Comparison of ENCODE assay signal across 14 cellular contexts in the genomic region with DNA sequence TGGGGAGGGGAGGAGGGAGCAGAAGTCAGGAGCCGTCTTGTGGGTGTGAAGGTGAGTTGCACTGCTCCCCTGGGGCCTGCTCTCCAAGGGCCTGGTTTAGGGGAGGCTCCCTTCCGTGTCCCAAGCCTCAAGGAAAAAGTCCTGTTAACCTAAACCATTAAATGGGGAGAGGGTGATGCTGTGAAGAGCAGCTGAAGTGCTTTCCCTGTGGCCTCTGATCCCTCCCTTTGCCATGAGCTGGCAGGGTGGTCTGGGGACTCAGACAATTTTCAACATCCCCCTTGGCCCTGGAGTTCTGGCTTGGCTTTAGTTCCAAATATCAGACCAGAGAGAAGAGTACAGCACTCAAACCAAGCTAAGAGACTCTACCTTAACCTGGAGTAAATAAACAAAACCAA. TPM values are rescaled to one million over a fixed set of nuclear protein-coding genes. Genes with fewer than 3 reads are reported as not detected.
DNase-seq lines count a peak whose midpoint lies in the region; ATAC-seq and TF ChIP-seq lines count a peak whose summit lies in the region.
"Had no signal": no experiment of that assay in that cellular context is flagged by ENCODE, and none has a peak within 500 bp of the region (broad histone marks: within the 10 kb centered on the region; RNA-seq: fewer than 3 reads in every experiment).

No MANE protein-coding gene starts in this region.

- no peak overlapping the region for H3K4me2 ChIP-seq in IMR-90 (ENCODE audit: low read depth, low read length)
- peak overlapping the region; percentile 95 for H3K4me2 ChIP-seq in neuronal stem cell (ENCODE audit: insufficient read depth, low read length, poor library complexity, severe bottlenecking)

- no peak overlapping the region for H3K27ac Mint-ChIP-seq in CD8-positive, alpha-beta T cell
- no peak overlapping the region for H3K27ac Mint-ChIP-seq in endodermal cell

- CTCF ChIA-PET in CD8-positive, alpha-beta T cell (lab: Charles Lee): interaction anchor here (3.4 kb wide), 1 partner anchor 27 kb away, joined by 17 read pairs; no protein-coding TSS in a partner anchor
- CTCF ChIA-PET in IMR-90 (lab: Yijun Ruan, JAX): interaction anchor here (0.6 kb wide), 1 partner anchor 25 kb away, joined by 4 read pairs; no protein-coding TSS in a partner anchor

- no peaks in the 10 kb centered on the region for H3K9me3 ChIP-seq in CD8-positive, alpha-beta T cell (ENCODE audit: low read length)
- H3K9me3 ChIP-seq in IMR-90 (ENCODE audit: control insufficient read depth, insufficient read depth, low read length) (peaks cover 6% of the 10 kb centered on the region), endodermal cell (ENCODE audit: control insufficient read depth, low read length) (no peaks in the 10 kb centered on the region), neuronal stem cell (replicated peaks in 1 of 2; ENCODE audit: control insufficient read depth in 2 of 2, insufficient read depth in 1 of 2, low read depth in 1 of 2, low read length in 2 of 2) (peaks cover 0 to 6% of the 10 kb centered on the region in 2 donors)
- H3K9me3 ChIP-seq: adrenal gland, suprapubic skin had no signal

- no peak overlapping the region for H3K9ac ChIP-seq in IMR-90 (ENCODE audit: low read depth, low read length)
- H3K9ac ChIP-seq in endodermal cell (ENCODE audit: extremely low read depth, low read length, poor library complexity, severe bottlenecking): no peak overlapping the region
- no peak overlapping the region for H3K9ac ChIP-seq in neuronal stem cell (ENCODE audit: low read depth, low read length, poor library complexity)

- no peak overlapping the region for H3K4ac ChIP-seq in IMR-90 (ENCODE audit: low read depth, low read length)
- H3K4ac ChIP-seq in neuronal stem cell (ENCODE audit: low read length): no peak overlapping the region

- dilution Hi-C loops in IMR-90 (cut with HindIII; ENCODE audit: low sequenced_read_pairs, unreplicated experiment): no loop called here

- no CpG with 5 or more reads among the region's 2 CpGs for WGBS in IMR-90 (ENCODE audit: extremely low coverage in 2 of 2, insufficient read length in 1 of 2), 2 experiments
- 80 to 88% methylated on average over 1 to 2 of the region's 2 CpGs for WGBS in endodermal cell (ENCODE audit: insufficient coverage in 1 of 2, insufficient read length in 1 of 2), 2 experiments
- no CpG with 5 or more reads among the region's 2 CpGs for WGBS in neuronal stem cell (ENCODE audit: extremely low coverage in 2 of 2, insufficient read length in 2 of 2, insufficient replicate concordance in 1 of 2), 2 donors

- intact Hi-C loops in CD8-positive, alpha-beta T cell (cut with DNase I, micrococcal nuclease): loop anchor here in 1 of 2 experiments (5.0 kb wide), 1 partner anchor 127 kb away; a partner anchor contains a TSS
- intact Hi-C loops in IMR-90 (cut with micrococcal nuclease): no loop called here

- H3K4me3 ChIP-seq in CD8-positive, alpha-beta T cell (ENCODE audit: low read depth, low read length): peak overlapping the region; percentile 47
- H3K4me3 ChIP-seq in IMR-90 (ENCODE audit: insufficient read depth, low read depth, low read length) (no peak overlapping the region), endodermal cell (ENCODE audit: low read length) (peak overlapping the region; percentile 61), neuronal stem cell (ENCODE audit: low read length in 2 of 2) (no peak overlapping the region), H7 (ENCODE audit: insufficient read depth, low read depth, low read length) (no peak overlapping the region; the same call in 1 of the 2 replicates)

- H4K20me1 ChIP-seq in IMR-90 (ENCODE audit: insufficient read depth, low read length): no peaks in the 10 kb centered on the region

- TF ChIP-seq CTCF in CD8-positive, alpha-beta T cell (IDR thresholded peaks at IDR 0.05): no peak
- no peak for TF ChIP-seq CTCF in IMR-90 (conservative IDR thresholded peaks at IDR 0.05; ENCODE audit: low read depth, low read length)
- no peak for TF ChIP-seq CTCF in endodermal cell (conservative IDR thresholded peaks at IDR 0.05)

- no peak overlapping the region for H2AFZ ChIP-seq in IMR-90 (replicated peaks; ENCODE audit: low read length, poor library complexity)
- no peak overlapping the region for H2AFZ ChIP-seq in neuronal stem cell (ENCODE audit: low read length)

- no peaks in the 10 kb centered on the region for H3K36me3 ChIP-seq in CD8-positive, alpha-beta T cell (ENCODE audit: insufficient read depth, low read length)
- H3K36me3 ChIP-seq in IMR-90 (ENCODE audit: control insufficient read depth, insufficient read depth, low read length) (no peaks in the 10 kb centered on the region), endodermal cell (ENCODE audit: control insufficient read depth, insufficient read depth, low read length) (no peaks in the 10 kb centered on the region), neuronal stem cell (replicated peaks in 1 of 2; ENCODE audit: control insufficient read depth in 2 of 2, insufficient read depth in 2 of 2, low read length in 2 of 2) (no peaks in the 10 kb centered on the region), H7 (replicated peaks; ENCODE audit: control insufficient read depth, insufficient read depth, low read length) (no peaks in the 10 kb centered on the region)
- H3K36me3 ChIP-seq: adrenal gland, suprapubic skin had no signal

- POLR2A ChIA-PET in CD8-positive, alpha-beta T cell (lab: Charles Lee): interaction anchor here (1.0 kb wide), 1 partner anchor 21 kb away, joined by 3 read pairs; no protein-coding TSS in a partner anchor
- POLR2A ChIA-PET in IMR-90 (lab: Charles Lee; ENCODE audit: unreplicated experiment): no interaction called here

- peaks cover 21% of the 10 kb centered on the region for H3K4me1 Mint-ChIP-seq in CD8-positive, alpha-beta T cell (ENCODE audit: low read depth)
- peaks cover 21% of the 10 kb centered on the region for H3K4me1 Mint-ChIP-seq in endodermal cell

- no peak overlapping the region for H3K27ac ChIP-seq in CD8-positive, alpha-beta T cell (ENCODE audit: low read depth, low read length)
- H3K27ac ChIP-seq in IMR-90 (ENCODE audit: insufficient read depth, low read length) (no peak overlapping the region), endodermal cell (ENCODE audit: low read depth, low read length) (no peak overlapping the region), neuronal stem cell (replicated peaks; ENCODE audit: low read length) (no peak overlapping the region)
- H3K27ac ChIP-seq: adrenal gland, suprapubic skin had no signal

- no peak overlapping the region for H4K5ac ChIP-seq in IMR-90 (ENCODE audit: low read depth, low read length)

- H2BK5ac ChIP-seq in IMR-90 (ENCODE audit: low read depth, low read length, poor library complexity, severe bottlenecking) (no peak overlapping the region), neuronal stem cell (ENCODE audit: low read length) (no peak overlapping the region)

- no peak for DNase-seq in CD8-positive, alpha-beta T cell
- DNase-seq in IMR-90: no peak
- no peak for DNase-seq in endodermal cell
- DNase-seq in neuronal stem cell (ENCODE audit: low spot score): no peak
- DNase-seq in H7: no peak
- DNase-seq: adrenal gland, foreskin fibroblast, kidney glomerular epithelial cell, NCI-H1436 had no signal

- ATAC-seq in CD8-positive, alpha-beta T cell: no peak
- no peak for ATAC-seq in IMR-90 (ENCODE audit: low read depth)
- ATAC-seq in HG03520 (IDR thresholded peaks at IDR 0.05; ENCODE audit: unreplicated experiment): no peak
- no peak for ATAC-seq in GM18505 (IDR thresholded peaks at IDR 0.05; ENCODE audit: unreplicated experiment)
- ATAC-seq in GM21786 (IDR thresholded peaks at IDR 0.05; ENCODE audit: unreplicated experiment): no peak

- H2BK15ac ChIP-seq in IMR-90 (ENCODE audit: low read depth, low read length): no peak overlapping the region
- H2BK15ac ChIP-seq in neuronal stem cell (ENCODE audit: low read length): no peak overlapping the region

- BruUV-seq in IMR-90 (replicated peaks; lab: Mats Ljungman, UMichigan): no TSS peak

- H3K23ac ChIP-seq in IMR-90 (ENCODE audit: low read depth, low read length) (peak overlapping the region; percentile 16; the same call in 1 of the 2 replicates), neuronal stem cell (ENCODE audit: low read depth, low read length, poor library complexity) (no peak overlapping the region)

- no peak overlapping the region for H3K56ac ChIP-seq in IMR-90 (ENCODE audit: extremely low read depth, insufficient read depth, low read length)

- H2AK5ac ChIP-seq in IMR-90 (ENCODE audit: low read depth, low read length): no peak overlapping the region
- H2AK5ac ChIP-seq in neuronal stem cell (ENCODE audit: low read depth, low read length): no peak overlapping the region

- peak overlapping the region; percentile 75 for H3K4me3 Mint-ChIP-seq in CD8-positive, alpha-beta T cell
- H3K4me3 Mint-ChIP-seq in endodermal cell: peak overlapping the region; percentile 58

- H3K27me3 Mint-ChIP-seq in CD8-positive, alpha-beta T cell (ENCODE audit: low read depth): peaks cover 47% of the 10 kb centered on the region
- peaks cover 51% of the 10 kb centered on the region for H3K27me3 Mint-ChIP-seq in endodermal cell (ENCODE audit: insufficient read depth)

- H4K91ac ChIP-seq in IMR-90 (ENCODE audit: insufficient read depth, low read depth, low read length) (no peak overlapping the region), neuronal stem cell (ENCODE audit: low read depth, low read length, poor library complexity) (no peak overlapping the region)

- H4K8ac ChIP-seq in IMR-90 (ENCODE audit: low read depth in 2 of 2, low read length in 2 of 2) (no peak overlapping the region), neuronal stem cell (ENCODE audit: low read depth, low read length) (no peak overlapping the region)

- H2BK120ac ChIP-seq in IMR-90 (ENCODE audit: low read depth, low read length) (no peak overlapping the region), neuronal stem cell (ENCODE audit: low read depth, low read length) (no peak overlapping the region)

- TF ChIP-seq POLR2A in IMR-90 (IDR thresholded peaks at IDR 0.05; ENCODE audit: low read depth, low read length) (no peak), GM18505 (IDR thresholded peaks at IDR 0.05; ENCODE audit: borderline replicate concordance, extremely low read depth, insufficient read depth, insufficient read length) (no peak)

- H2BK20ac ChIP-seq in IMR-90 (ENCODE audit: low read depth, low read length): no peak overlapping the region

- in situ Hi-C loops in IMR-90 (cut with MboI; ENCODE audit: low sequenced_read_pairs): no loop called here

- no peaks in the 10 kb centered on the region for H3K9me3 Mint-ChIP-seq in CD8-positive, alpha-beta T cell
- no peaks in the 10 kb centered on the region for H3K9me3 Mint-ChIP-seq in endodermal cell

- H3K36me3 Mint-ChIP-seq in CD8-positive, alpha-beta T cell: no peaks in the 10 kb centered on the region
- H3K36me3 Mint-ChIP-seq in endodermal cell (ENCODE audit: low read depth): no peaks in the 10 kb centered on the region

- H3K79me1 ChIP-seq in IMR-90 (ENCODE audit: low read depth in 1 of 2, low read length in 2 of 2) (no peaks in the 10 kb centered on the region), neuronal stem cell (ENCODE audit: low read depth, low read length) (no peaks in the 10 kb centered on the region)

- H3K9me1 ChIP-seq in IMR-90 (ENCODE audit: insufficient read depth, low read length): no peaks in the 10 kb centered on the region

- H3K4me1 ChIP-seq in CD8-positive, alpha-beta T cell (ENCODE audit: insufficient read depth, low read length): peaks cover 7% of the 10 kb centered on the region
- H3K4me1 ChIP-seq in IMR-90 (ENCODE audit: control insufficient read depth, insufficient read depth, low read length): peaks cover 2% of the 10 kb centered on the region; the same call in 1 of the 2 replicates
- H3K4me1 ChIP-seq in endodermal cell (ENCODE audit: control insufficient read depth, insufficient read depth, low read length): no peaks in the 10 kb centered on the region
- H3K4me1 ChIP-seq in neuronal stem cell (ENCODE audit: control insufficient read depth in 2 of 2, insufficient read depth in 1 of 2, low read depth in 1 of 2, low read length in 2 of 2): peaks cover 4 to 6% of the 10 kb centered on the region in 2 donors

- no peak overlapping the region for H3K18ac ChIP-seq in IMR-90 (ENCODE audit: low read depth, low read length)
- peak overlapping the region; percentile 94 for H3K18ac ChIP-seq in neuronal stem cell (ENCODE audit: low read length)

- TF ChIP-seq RAD21 in IMR-90 (IDR thresholded peaks at IDR 0.05; ENCODE audit: low read length): no peak

- no peak overlapping the region for H2BK12ac ChIP-seq in neuronal stem cell (ENCODE audit: low read length)

- H3K14ac ChIP-seq in IMR-90 (replicated peaks; ENCODE audit: low read depth, low read length): no peak overlapping the region
- H3K14ac ChIP-seq in neuronal stem cell (ENCODE audit: low read length): no peak overlapping the region

- H3K27me3 ChIP-seq in CD8-positive, alpha-beta T cell (ENCODE audit: insufficient read depth, low read length): peaks cover 8% of the 10 kb centered on the region
- H3K27me3 ChIP-seq in IMR-90 (ENCODE audit: control insufficient read depth, insufficient read depth, low read length) (peaks cover 71% of the 10 kb centered on the region), endodermal cell (ENCODE audit: control insufficient read depth, insufficient read depth, low read length, poor library complexity, severe bottlenecking) (peaks cover 44% of the 10 kb centered on the region), neuronal stem cell (ENCODE audit: control insufficient read depth in 3 of 3, insufficient read depth in 3 of 3, low read depth in 1 of 3, low read length in 3 of 3) (peaks cover 11 to 94% (median 44%) of the 10 kb centered on the region in 3 experiments), H7 (ENCODE audit: control insufficient read depth, insufficient read depth, low read length) (peaks cover 38% of the 10 kb centered on the region)

- H2AK9ac ChIP-seq in IMR-90 (replicated peaks; ENCODE audit: low read depth, low read length, poor library complexity): no peak overlapping the region

RNA-seq across cellular contexts. Expression of a gene that starts 0.7 kb away (rescaled TPM):
- 1 to 10 TPM; 3.0 to 3.2 TPM for total RNA-seq in CD8-positive, alpha-beta T cell
- total RNA-seq in IMR-90 (2012; rRNA removed): not detected in 2 replicates
- polyA plus RNA-seq in IMR-90 (2012; rRNA removed): 0.17 and 0.47 TPM in 2 replicates
- polyA plus RNA-seq in IMR-90 (2012; cell fraction: cytosol; rRNA removed): 0.32 and 0.80 TPM in 2 replicates
- polyA plus RNA-seq in IMR-90 (2012; cell fraction: nucleus; rRNA removed; ENCODE audit: low replicate concordance): 0.29 TPM in 2 replicates
- total RNA-seq in endodermal cell: 10 to 100 TPM; 10.9 to 14.5 TPM
- polyA plus RNA-seq in endodermal cell (2013, experiment 1 of 2): 3.7 TPM
- 4.1 TPM for polyA plus RNA-seq in endodermal cell (2013, experiment 2 of 2)
- 0.81 TPM for polyA plus RNA-seq in neuronal stem cell (2013, experiment 1 of 2)
- 0.64 TPM for polyA plus RNA-seq in neuronal stem cell (2013, experiment 2 of 2)
- total RNA-seq in H7 (2014; rRNA removed; shearing (Covaris generic)): 4.4 and 6.4 TPM in 2 replicates
- total RNA-seq: NCI-H460 had no signal

Comparison
In these comparisons a context has a peak if more than half of its experiments do, and no peak if none do; other contexts are left out.
1. H3K4me3 ChIP-seq: peak in CD8-positive, alpha-beta T cell (single experiment) and endodermal cell (single experiment); none in IMR-90 (single experiment), neuronal stem cell (0 of 2) and H7 (single experiment).